ENCODE assay signal across 16 cellular contexts in genomic region chr4:55902677-55903076, GRCh38.
"Had no signal": no experiment of that assay in that cellular context is flagged by ENCODE, and none has a peak within 500 bp of the region (broad histone marks: within the 10 kb centered on the region; RNA-seq: fewer than 3 reads in every experiment).

No MANE protein-coding gene starts in this region.

- H3K27ac Mint-ChIP-seq: endodermal cell; stimulated activated effector memory CD8-positive, alpha-beta T cell treated with anti-CD3 and anti-CD28 coated beads, Interleukin-12 subunit alpha, Interleukin-12 subunit beta, amount 100 ng/mL, for 72 hours had no signal

- H3K4me3 Mint-ChIP-seq: endodermal cell; stimulated activated effector memory CD8-positive, alpha-beta T cell treated with anti-CD3 and anti-CD28 coated beads, Interleukin-12 subunit alpha, Interleukin-12 subunit beta, amount 100 ng/mL, for 72 hours had no signal

- ATAC-seq: foreskin keratinocyte; left ventricle myocardium superior; psoas muscle; right lobe of liver; stimulated activated effector memory CD8-positive, alpha-beta T cell treated with anti-CD3 and anti-CD28 coated beads, Interleukin-12 subunit alpha, Interleukin-12 subunit beta, amount 100 ng/mL, for 72 hours; stimulated activated naive CD8-positive, alpha-beta T cell treated with anti-CD3 and anti-CD28 coated beads, Interleukin-15, Interleukin-2, amounts not matched to agents 100 U/mL and 50 U/mL, for 24 hours had no signal

- H3K4me1 Mint-ChIP-seq: endodermal cell had no signal

- DNase-seq: endodermal cell; foreskin keratinocyte; left colon; left ventricle myocardium superior; midbrain; psoas muscle; retina; right lobe of liver; stimulated activated CD4-positive, alpha-beta T cell treated with anti-CD3 and anti-CD28 coated beads, Interleukin-4, amount 100 ng/mL, for 1 hour; stimulated activated CD8-positive, alpha-beta memory T cell treated with anti-CD3 and anti-CD28 coated beads, Interleukin-4, amount 100 ng/mL, for 48 hours; stimulated activated naive CD8-positive, alpha-beta T cell treated with anti-CD3 and anti-CD28 coated beads, Interleukin-15, Interleukin-2, amounts not matched to agents 100 U/mL and 50 U/mL, for 24 hours; testis had no signal

- H3K27me3 ChIP-seq: foreskin keratinocyte, neutrophil, right lobe of liver, testis, tibial nerve had no signal

- H3K4me3 ChIP-seq: lung, psoas muscle, right lobe of liver, testis, tibial nerve had no signal

- H3K9me3 ChIP-seq: neutrophil, psoas muscle, right lobe of liver, testis, tibial nerve had no signal

- H3K4me1 ChIP-seq: psoas muscle, right lobe of liver, testis, tibial nerve had no signal

- H3K27ac ChIP-seq: foreskin keratinocyte, neutrophil, psoas muscle, right lobe of liver, testis, tibial nerve had no signal

- H3K9me3 Mint-ChIP-seq: endodermal cell; stimulated activated effector memory CD8-positive, alpha-beta T cell treated with anti-CD3 and anti-CD28 coated beads, Interleukin-12 subunit alpha, Interleukin-12 subunit beta, amount 100 ng/mL, for 72 hours had no signal
